Comparison of ENCODE assay signal across 6 cellular contexts in genomic region chr12:73817161-73817560, GRCh38.
"Had no signal": no experiment of that assay in that cellular context is flagged by ENCODE, and none has a peak within 500 bp of the region (broad histone marks: within the 10 kb centered on the region; RNA-seq: fewer than 3 reads in every experiment).

No MANE protein-coding gene starts in this region.

- H3K27ac ChIP-seq: HL-60 had no signal

- H3K4me1 Mint-ChIP-seq: IgD-negative memory B cell had no signal

- H3K27me3 Mint-ChIP-seq: IgD-negative memory B cell had no signal

- H3K36me3 Mint-ChIP-seq: IgD-negative memory B cell had no signal

- H3K4me2 ChIP-seq: GM23338 had no signal

- DNase-seq: H9, HCEC 1CT, KG1 had no signal

- H3K4me3 Mint-ChIP-seq: GM23338, H9, IgD-negative memory B cell had no signal

- H2AFZ ChIP-seq: GM23338 had no signal

- H3K4me3 ChIP-seq: GM23338 had no signal

- H3K27ac Mint-ChIP-seq: GM23338, H9, IgD-negative memory B cell had no signal

- ATAC-seq: GM23338 had no signal
